In the genomic region with DNA sequence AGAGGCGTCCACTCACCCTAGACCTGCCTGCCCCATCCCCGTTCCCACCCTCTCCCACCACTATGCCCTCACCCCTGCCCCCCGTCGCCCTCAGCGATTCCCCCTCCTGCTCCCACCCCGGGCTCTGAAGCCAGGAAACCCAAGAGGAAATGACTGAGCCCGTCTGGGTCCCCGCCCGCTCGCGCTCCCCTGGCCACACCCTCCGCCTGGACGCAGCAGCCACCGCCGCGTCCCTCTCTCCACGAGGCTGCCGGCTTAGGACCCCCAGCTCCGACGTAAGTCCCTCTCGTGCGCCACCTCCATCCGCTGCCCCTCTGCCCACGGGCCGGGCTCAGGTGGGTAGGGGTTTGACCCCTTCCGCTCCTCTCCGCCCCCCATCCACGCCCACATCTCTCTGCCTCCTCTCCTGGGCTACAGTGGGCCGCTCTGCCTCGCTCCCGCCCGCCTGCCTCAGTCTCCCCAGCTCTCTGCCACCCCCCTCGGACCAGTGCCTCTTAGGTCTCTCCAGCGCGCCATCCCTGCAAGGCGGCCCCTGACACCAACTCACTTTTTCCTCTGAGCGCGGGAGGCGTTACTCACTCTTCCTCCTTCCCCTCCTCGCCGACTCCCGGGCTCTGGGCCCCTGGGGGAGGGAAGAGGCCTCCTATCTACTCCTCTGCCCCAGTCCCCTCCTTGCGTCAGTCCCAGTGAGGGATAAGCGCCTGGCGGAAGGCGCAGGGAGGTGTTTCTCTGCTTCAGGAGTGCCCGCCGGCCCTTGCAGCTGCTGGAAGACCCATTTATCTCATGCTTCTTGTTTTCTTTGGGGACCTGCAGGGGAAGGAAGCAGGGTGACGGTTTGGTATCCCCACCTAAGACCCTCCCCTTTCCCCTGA, we compare ENCODE assay signal across 8 cellular contexts. TPM values are rescaled to one million over a fixed set of nuclear protein-coding genes. Genes with fewer than 3 reads are reported as not detected.
DNase-seq lines count a peak whose midpoint lies in the region; ATAC-seq lines count a peak whose summit lies in the region.

FXYD5 (plus strand) TSS at position 201 of the 872 bp plus-strand sequence. CDS start 816 bp downstream, outside the sequence.

- peak within 1 kb of the TSS; percentile 64; the same call in 1 of the 2 replicates for H3K27ac ChIP-seq in ACC112 (ENCODE audit: low read depth, low read length)

- peaks cover 21% of the 10 kb centered on the region for H3K79me2 ChIP-seq in ACC112 (ENCODE audit: control insufficient read depth, insufficient read depth, low read length, unreplicated experiment)

- H3K27ac Mint-ChIP-seq in natural killer cell treated with Interleukin-12 subunit alpha and Interleukin-12 subunit beta and Interleukin-15 and Interleukin-18, amount 100 ng/mL, for 72 hours, result peak within 1 kb of the TSS; percentile 97 to 98
- H3K27ac Mint-ChIP-seq in stimulated activated naive CD8-positive, alpha-beta T cell treated with anti-CD3 and anti-CD28 coated beads, Interleukin-15, Interleukin-2, amounts not matched to agents 100 ng/mL and 50 ng/mL, for 24 hours, result peak within 1 kb of the TSS; percentile 100

- H3K4me3 Mint-ChIP-seq in natural killer cell treated with Interleukin-12 subunit alpha and Interleukin-12 subunit beta and Interleukin-15 and Interleukin-18, amount 100 ng/mL, for 72 hours, result peak within 1 kb of the TSS; percentile 100
- H3K4me3 Mint-ChIP-seq in stimulated activated naive CD8-positive, alpha-beta T cell treated with anti-CD3 and anti-CD28 coated beads, Interleukin-15, Interleukin-2, amounts not matched to agents 100 ng/mL and 50 ng/mL, for 24 hours, result peak within 1 kb of the TSS; percentile 98

- H2AFZ ChIP-seq in ACC112 (ENCODE audit: low read length, unreplicated experiment), result peak within 1 kb of the TSS; percentile 81

- H3K27me3 Mint-ChIP-seq in natural killer cell treated with Interleukin-12 subunit alpha and Interleukin-12 subunit beta and Interleukin-15 and Interleukin-18, amount 100 ng/mL, for 72 hours, result peaks cover 0 to 7% of the 10 kb centered on the region in 2 donors
- H3K27me3 Mint-ChIP-seq in stimulated activated naive CD8-positive, alpha-beta T cell treated with anti-CD3 and anti-CD28 coated beads, Interleukin-15, Interleukin-2, amounts not matched to agents 100 ng/mL and 50 ng/mL, for 24 hours, result no peaks in the 10 kb centered on the region

- peaks cover 21% of the 10 kb centered on the region for H3K36me3 Mint-ChIP-seq in natural killer cell treated with Interleukin-12 subunit alpha and Interleukin-12 subunit beta and Interleukin-15 and Interleukin-18, amount 100 ng/mL, for 72 hours
- H3K36me3 Mint-ChIP-seq in stimulated activated naive CD8-positive, alpha-beta T cell treated with anti-CD3 and anti-CD28 coated beads, Interleukin-15, Interleukin-2, amounts not matched to agents 100 ng/mL and 50 ng/mL, for 24 hours (ENCODE audit: low read depth), result peaks cover 42% of the 10 kb centered on the region

- H3K9me3 Mint-ChIP-seq in natural killer cell treated with Interleukin-12 subunit alpha and Interleukin-12 subunit beta and Interleukin-15 and Interleukin-18, amount 100 ng/mL, for 72 hours, result no peaks in the 10 kb centered on the region
- H3K9me3 Mint-ChIP-seq in stimulated activated naive CD8-positive, alpha-beta T cell treated with anti-CD3 and anti-CD28 coated beads, Interleukin-15, Interleukin-2, amounts not matched to agents 100 ng/mL and 50 ng/mL, for 24 hours, result no peaks in the 10 kb centered on the region

- peak; percentile 94 for DNase-seq in OCI-M2 (lab: John Stamatoyannopoulos, UW; ENCODE audit: unreplicated experiment)
- peak; percentile 84 for DNase-seq in activated T-cell treated with anti-CD3 and anti-CD28 coated beads for 24 hours (ENCODE audit: low read depth)
- peak; percentile 75 for DNase-seq in natural killer cell treated with Interleukin-12 subunit alpha and Interleukin-12 subunit beta and Interleukin-15 and Interleukin-18, amount 100 ng/mL, for 72 hours (ENCODE audit: low spot score)
- no peak for DNase-seq in SHP77 (lab: John Stamatoyannopoulos, UW)

- H3K4me3 ChIP-seq in ACC112 (ENCODE audit: low read depth, low read length), result peak within 1 kb of the TSS; percentile 93

- ATAC-seq in GM19438 (IDR thresholded peaks at IDR 0.05; ENCODE audit: low read depth, unreplicated experiment) (peak; percentile 61), esophagus mucosa (peak; percentile 80)
- ATAC-seq in natural killer cell treated with Interleukin-12 subunit alpha and Interleukin-12 subunit beta and Interleukin-15 and Interleukin-18, amount 100 ng/mL, for 72 hours, result peak; percentile 84 to 86

- no peaks in the 10 kb centered on the region for H3K27me3 ChIP-seq in ACC112 (ENCODE audit: insufficient read depth, low read length)

- H3K4me1 ChIP-seq in ACC112 (ENCODE audit: control insufficient read depth, insufficient read depth, low read length, unreplicated experiment), result peaks cover 8% of the 10 kb centered on the region

- peaks cover 31 to 41% of the 10 kb centered on the region in 2 donors for H3K4me1 Mint-ChIP-seq in natural killer cell treated with Interleukin-12 subunit alpha and Interleukin-12 subunit beta and Interleukin-15 and Interleukin-18, amount 100 ng/mL, for 72 hours (ENCODE audit: low read depth in 2 of 2)
- H3K4me1 Mint-ChIP-seq in stimulated activated naive CD8-positive, alpha-beta T cell treated with anti-CD3 and anti-CD28 coated beads, Interleukin-15, Interleukin-2, amounts not matched to agents 100 ng/mL and 50 ng/mL, for 24 hours (ENCODE audit: low read depth), result peaks cover 58% of the 10 kb centered on the region

- H3K36me3 ChIP-seq in ACC112 (ENCODE audit: insufficient read depth, low read length), result peaks cover 14% of the 10 kb centered on the region; the same call in 1 of the 2 replicates

RNA-seq across cellular contexts. Expression of gene FXYD5, which starts in this region (rescaled TPM):
- total RNA-seq in esophagus mucosa, result 114 TPM
- 100 to 1,000 TPM; 141 to 236 TPM for total RNA-seq in natural killer cell treated with Interleukin-12 subunit alpha and Interleukin-12 subunit beta and Interleukin-15 and Interleukin-18, amount 100 ng/mL, for 72 hours

Comparison
In these comparisons a context has a peak if more than half of its experiments do, and no peak if none do; other contexts are left out.
1. DNase-seq: peak in OCI-M2 (single experiment), activated T-cell treated with anti-CD3 and anti-CD28 coated beads for 24 hours (single experiment) and natural killer cell treated with Interleukin-12 subunit alpha and Interleukin-12 subunit beta and Interleukin-15 and Interleukin-18, amount 100 ng/mL, for 72 hours (single experiment); none in SHP77 (0 of 2).
2. Peak in every context shown above with its lines, with median percentiles within 50 percentile points of each other: ATAC-seq.